In the genomic region with DNA sequence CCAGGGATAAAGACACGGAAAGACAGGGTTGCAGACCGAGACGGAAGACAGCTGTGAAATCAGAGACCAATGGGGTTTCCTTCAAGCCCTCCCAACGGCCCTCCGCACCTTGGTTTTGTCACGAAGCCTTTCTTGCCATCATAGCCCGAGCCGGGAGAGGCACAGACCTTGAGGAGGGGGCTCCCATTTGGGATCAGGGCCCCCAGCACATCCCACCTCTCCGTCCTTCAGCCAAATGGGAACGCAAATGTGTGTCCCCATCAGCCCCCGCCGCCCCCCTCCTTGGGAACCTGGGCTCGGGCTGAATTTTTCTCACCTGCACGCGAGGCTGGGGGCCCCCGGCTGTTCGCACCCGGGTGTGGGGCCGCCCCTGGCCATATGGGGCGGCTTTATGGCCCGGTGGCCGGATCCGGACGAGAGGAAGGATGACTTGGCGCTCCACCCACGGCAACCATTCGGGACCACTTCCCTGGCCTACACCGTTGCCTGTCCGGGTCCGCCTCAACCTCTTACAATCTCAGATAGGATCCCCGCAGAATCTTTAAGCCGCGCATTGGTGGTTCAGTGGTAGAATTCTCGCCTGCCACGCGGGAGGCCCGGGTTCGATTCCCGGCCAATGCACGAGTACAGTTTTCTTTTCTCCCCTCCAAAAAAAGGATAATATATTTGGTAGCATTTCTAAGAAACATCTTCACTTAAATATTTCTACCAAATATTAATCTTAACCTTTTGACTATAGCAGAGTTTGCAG, we compare ENCODE assay signal across 1 cellular context.
TF ChIP-seq lines count a peak whose summit lies in the region.

No MANE protein-coding gene starts in this region.

TF ChIP-seq in PFSK-1, 5 proteins besides CTCF, POLR2A, EP300 and RAD21 (continued from another document):
- TF ChIP-seq, protein P1, sequence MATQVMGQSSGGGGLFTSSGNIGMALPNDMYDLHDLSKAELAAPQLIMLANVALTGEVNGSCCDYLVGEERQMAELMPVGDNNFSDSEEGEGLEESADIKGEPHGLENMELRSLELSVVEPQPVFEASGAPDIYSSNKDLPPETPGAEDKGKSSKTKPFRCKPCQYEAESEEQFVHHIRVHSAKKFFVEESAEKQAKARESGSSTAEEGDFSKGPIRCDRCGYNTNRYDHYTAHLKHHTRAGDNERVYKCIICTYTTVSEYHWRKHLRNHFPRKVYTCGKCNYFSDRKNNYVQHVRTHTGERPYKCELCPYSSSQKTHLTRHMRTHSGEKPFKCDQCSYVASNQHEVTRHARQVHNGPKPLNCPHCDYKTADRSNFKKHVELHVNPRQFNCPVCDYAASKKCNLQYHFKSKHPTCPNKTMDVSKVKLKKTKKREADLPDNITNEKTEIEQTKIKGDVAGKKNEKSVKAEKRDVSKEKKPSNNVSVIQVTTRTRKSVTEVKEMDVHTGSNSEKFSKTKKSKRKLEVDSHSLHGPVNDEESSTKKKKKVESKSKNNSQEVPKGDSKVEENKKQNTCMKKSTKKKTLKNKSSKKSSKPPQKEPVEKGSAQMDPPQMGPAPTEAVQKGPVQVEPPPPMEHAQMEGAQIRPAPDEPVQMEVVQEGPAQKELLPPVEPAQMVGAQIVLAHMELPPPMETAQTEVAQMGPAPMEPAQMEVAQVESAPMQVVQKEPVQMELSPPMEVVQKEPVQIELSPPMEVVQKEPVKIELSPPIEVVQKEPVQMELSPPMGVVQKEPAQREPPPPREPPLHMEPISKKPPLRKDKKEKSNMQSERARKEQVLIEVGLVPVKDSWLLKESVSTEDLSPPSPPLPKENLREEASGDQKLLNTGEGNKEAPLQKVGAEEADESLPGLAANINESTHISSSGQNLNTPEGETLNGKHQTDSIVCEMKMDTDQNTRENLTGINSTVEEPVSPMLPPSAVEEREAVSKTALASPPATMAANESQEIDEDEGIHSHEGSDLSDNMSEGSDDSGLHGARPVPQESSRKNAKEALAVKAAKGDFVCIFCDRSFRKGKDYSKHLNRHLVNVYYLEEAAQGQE (IDR thresholded peaks at IDR 0.05; ENCODE audit: insufficient read depth in 1 of 2, low read depth in 2 of 2, low read length in 2 of 2), result no peak
- no peak for TF ChIP-seq FOXP2 (optimal IDR thresholded peaks at IDR 0.05; ENCODE audit: borderline replicate concordance, extremely low read depth, extremely low read length, insufficient read depth)
- TF ChIP-seq POLR2AphosphoS5 (IDR thresholded peaks at IDR 0.05; ENCODE audit: low read depth, low read length), result peak; percentile 27
- TF ChIP-seq TAF1 (IDR thresholded peaks at IDR 0.05; ENCODE audit: borderline replicate concordance, insufficient read depth, low read length), result no peak; the same call in 1 of the 2 replicates
